In the genomic region with DNA sequence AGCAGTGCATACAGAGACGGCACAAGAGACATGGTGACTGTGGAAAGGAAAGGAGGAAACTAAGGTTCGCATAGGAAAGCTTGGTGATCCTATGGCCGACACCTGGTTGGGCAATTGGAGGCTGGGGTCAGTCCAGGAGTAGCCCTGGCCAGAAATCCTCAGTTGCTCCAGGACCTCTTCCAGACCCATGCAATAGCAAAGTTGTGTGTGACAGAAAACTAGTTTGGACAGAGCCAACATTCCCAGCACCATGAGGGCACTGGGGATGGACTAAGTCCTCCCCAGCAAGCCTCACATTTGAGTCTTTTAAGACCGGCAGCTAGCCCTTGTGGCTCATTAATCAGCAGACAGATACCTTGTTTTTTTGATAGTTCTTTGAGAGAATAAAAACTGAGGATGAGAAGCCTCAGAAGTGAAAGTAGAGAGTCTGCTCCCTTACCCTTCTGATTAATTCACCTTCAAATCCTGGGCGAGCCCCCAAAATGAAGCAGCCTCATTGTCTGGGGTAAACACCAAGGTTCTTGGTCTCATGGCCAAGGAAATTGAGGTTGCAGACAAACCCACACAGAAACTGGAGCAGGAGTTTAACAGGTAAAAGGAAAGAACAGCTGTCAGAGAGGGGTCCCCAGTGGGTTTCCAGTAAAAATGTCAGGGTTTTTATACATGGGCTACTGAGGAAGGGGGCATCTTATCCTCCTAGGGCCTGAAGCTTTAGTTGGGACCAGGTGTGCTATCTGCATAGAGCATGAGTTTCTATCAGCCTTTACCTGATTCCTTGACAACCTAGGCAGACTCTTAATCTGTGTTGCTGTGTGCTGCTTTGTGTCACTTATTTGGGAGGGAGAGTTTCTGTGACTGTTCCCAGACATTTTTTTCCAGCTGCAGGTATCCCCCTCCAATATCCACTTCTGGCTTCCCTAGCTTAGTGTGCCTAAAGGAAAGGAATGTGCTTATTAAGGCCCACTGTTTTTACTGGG, we compare ENCODE assay signal across 9 cellular contexts. TPM values are rescaled to one million over a fixed set of nuclear protein-coding genes. Genes with fewer than 3 reads are reported as not detected.
DNase-seq lines count a peak whose midpoint lies in the region; ATAC-seq and TF ChIP-seq lines count a peak whose summit lies in the region.
"Had no signal": no experiment of that assay in that cellular context is flagged by ENCODE, and none has a peak within 500 bp of the region (broad histone marks: within the 10 kb centered on the region; RNA-seq: fewer than 3 reads in every experiment).

No MANE protein-coding gene starts in this region.

- CTCF ChIA-PET in Caco-2 (lab: Charles Lee), result interaction anchor here (0.6 to 1.0 kb wide), 4 partner anchors 15 to 345 kb away, joined by 3 read pairs; no protein-coding TSS in a partner anchor

- H3K4me3 Mint-ChIP-seq in Caco-2 (ENCODE audit: unreplicated experiment) (no peak overlapping the region), osteocyte (ENCODE audit: unreplicated experiment) (no peak overlapping the region), endothelial cell (ENCODE audit: unreplicated experiment) (no peak overlapping the region)
- no peak overlapping the region for H3K4me3 Mint-ChIP-seq in activated T-cell treated with anti-CD3 and anti-CD28 coated beads, Interleukin-2, amount 50 U/mL, for 72 hours

- H3K27ac Mint-ChIP-seq in Caco-2 (ENCODE audit: unreplicated experiment) (peak overlapping the region; percentile 66), osteocyte (ENCODE audit: unreplicated experiment) (no peak overlapping the region), endothelial cell (ENCODE audit: unreplicated experiment) (no peak overlapping the region)
- peak overlapping the region; percentile 50 for H3K27ac Mint-ChIP-seq in activated T-cell treated with anti-CD3 and anti-CD28 coated beads, Interleukin-2, amount 50 U/mL, for 72 hours

- BruUV-seq in Caco-2 (replicated peaks; lab: Mats Ljungman, UMichigan), result no TSS peak

- peaks cover 65% of the 10 kb centered on the region for H3K36me3 Mint-ChIP-seq in Caco-2 (ENCODE audit: insufficient read depth, unreplicated experiment)
- peaks cover 29 to 70% of the 10 kb centered on the region in 2 donors for H3K36me3 Mint-ChIP-seq in activated T-cell treated with anti-CD3 and anti-CD28 coated beads, Interleukin-2, amount 50 U/mL, for 72 hours (ENCODE audit: insufficient read depth in 2 of 2)
- H3K36me3 Mint-ChIP-seq in osteocyte (ENCODE audit: unreplicated experiment), result peaks cover 62% of the 10 kb centered on the region
- H3K36me3 Mint-ChIP-seq in endothelial cell (ENCODE audit: low read depth, unreplicated experiment), result peaks cover 46% of the 10 kb centered on the region

- TF ChIP-seq POLR2A in ovary (IDR thresholded peaks at IDR 0.05), result no peak

- H3K4me1 ChIP-seq in Caco-2 (no peaks in the 10 kb centered on the region), mucosa of descending colon (ENCODE audit: low read depth) (no peaks in the 10 kb centered on the region), ovary (ENCODE audit: insufficient read depth) (no peaks in the 10 kb centered on the region)

- H3K4me1 Mint-ChIP-seq in Caco-2 (ENCODE audit: low read depth, unreplicated experiment), result no peaks in the 10 kb centered on the region
- peaks cover 24% of the 10 kb centered on the region for H3K4me1 Mint-ChIP-seq in activated T-cell treated with anti-CD3 and anti-CD28 coated beads, Interleukin-2, amount 50 U/mL, for 72 hours (ENCODE audit: low read depth)
- H3K4me1 Mint-ChIP-seq in osteocyte (ENCODE audit: unreplicated experiment), result peaks cover 3% of the 10 kb centered on the region
- H3K4me1 Mint-ChIP-seq in endothelial cell (ENCODE audit: unreplicated experiment), result no peaks in the 10 kb centered on the region

- no peak overlapping the region for H3K4me3 ChIP-seq in Caco-2 (ENCODE audit: low read depth, low read length)
- no peak overlapping the region for H3K4me3 ChIP-seq in mucosa of descending colon
- H3K4me3 ChIP-seq in ovary, result no peak overlapping the region
- H3K4me3 ChIP-seq: cardiac muscle cell had no signal

- H3K9me3 Mint-ChIP-seq in Caco-2 (ENCODE audit: unreplicated experiment) (peaks cover 57% of the 10 kb centered on the region), osteocyte (ENCODE audit: unreplicated experiment) (peaks cover 35% of the 10 kb centered on the region), endothelial cell (ENCODE audit: unreplicated experiment) (peaks cover 18% of the 10 kb centered on the region)
- H3K9me3 Mint-ChIP-seq in activated T-cell treated with anti-CD3 and anti-CD28 coated beads, Interleukin-2, amount 50 U/mL, for 72 hours, result peaks cover 3 to 16% of the 10 kb centered on the region in 2 donors

- DNase-seq in Caco-2 (peak; percentile 59 to 66), NAMALWA (ENCODE audit: low spot score) (peak; percentile 76), mucosa of descending colon (peak in 1 of 3 donors; percentile 51), osteocyte (ENCODE audit: extremely low spot score, unreplicated experiment) (no peak), endothelial cell (ENCODE audit: low spot score) (no peak), NCI-H2107 treated with DMSO at 0.1 percent for 48 hours (lab: John Stamatoyannopoulos, UW; ENCODE audit: unreplicated experiment) (no peak), ovary (no peak)
- DNase-seq in activated T-cell treated with anti-CD3 and anti-CD28 coated beads, Interleukin-2, amount 50 U/mL, for 72 hours, result peak; percentile 53 to 78

- H3K27me3 ChIP-seq in Caco-2 (replicated peaks; ENCODE audit: control insufficient read depth, insufficient read depth, low read length) (no peaks in the 10 kb centered on the region), ovary (no peaks in the 10 kb centered on the region)
- H3K27me3 ChIP-seq: cardiac muscle cell had no signal

- H3K27ac ChIP-seq in ovary, result no peak overlapping the region
- H3K27ac ChIP-seq: cardiac muscle cell had no signal

- no peaks in the 10 kb centered on the region for H3K27me3 Mint-ChIP-seq in Caco-2 (ENCODE audit: insufficient read depth, unreplicated experiment)
- H3K27me3 Mint-ChIP-seq in activated T-cell treated with anti-CD3 and anti-CD28 coated beads, Interleukin-2, amount 50 U/mL, for 72 hours (ENCODE audit: low read depth), result no peaks in the 10 kb centered on the region
- no peaks in the 10 kb centered on the region for H3K27me3 Mint-ChIP-seq in osteocyte (ENCODE audit: unreplicated experiment)
- H3K27me3 Mint-ChIP-seq in endothelial cell (ENCODE audit: unreplicated experiment), result peaks cover 3% of the 10 kb centered on the region

- intact Hi-C loops in Caco-2 (cut with micrococcal nuclease; ENCODE audit: unreplicated experiment) (loop anchor here (1.0 to 5.0 kb wide), 4 partner anchors 53 to 320 kb away; no protein-coding TSS in a partner anchor), mucosa of descending colon (cut with DNase I, micrococcal nuclease) (no loop called here), ovary (cut with DNase I) (no loop called here)

- WGBS in ovary, 3 donors, result 76 to 86% (median 80%) methylated on average over 5 of the region's 5 CpGs

- H3K36me3 ChIP-seq in Caco-2 (ENCODE audit: control insufficient read depth, insufficient read depth, low read length) (peaks cover 3% of the 10 kb centered on the region), mucosa of descending colon (ENCODE audit: low read depth) (peaks cover 8% of the 10 kb centered on the region), ovary (no peaks in the 10 kb centered on the region)

- POLR2A ChIA-PET in Caco-2 (lab: Charles Lee), result no interaction called here

- H3K9me3 ChIP-seq in Caco-2, result peaks cover 42% of the 10 kb centered on the region
- H3K9me3 ChIP-seq in mucosa of descending colon, result peaks cover 51% of the 10 kb centered on the region
- peaks cover 4 to 18% of the 10 kb centered on the region in 2 donors for H3K9me3 ChIP-seq in ovary

- peak; percentile 22 to 30 for ATAC-seq in activated T-cell treated with anti-CD3 and anti-CD28 coated beads, Interleukin-2, amount 50 U/mL, for 72 hours (replicated peaks in 1 of 2)
- ATAC-seq in mucosa of descending colon, result peak; percentile 24

- TF ChIP-seq EP300 in ovary (IDR thresholded peaks at IDR 0.05), result no peak

- TF ChIP-seq CTCF in Caco-2 (IDR thresholded peaks at IDR 0.05; ENCODE audit: insufficient read depth in 1 of 2, low read depth in 1 of 2, low read length in 1 of 2, severe bottlenecking in 1 of 2, unreplicated experiment in 1 of 2) (no peak), mucosa of descending colon (IDR thresholded peaks at IDR 0.05) (no peak), osteocyte (IDR thresholded peaks at IDR 0.05) (no peak), endothelial cell (IDR thresholded peaks at IDR 0.05; ENCODE audit: unreplicated experiment) (no peak), ovary (IDR thresholded peaks at IDR 0.05) (no peak)

RNA-seq across cellular contexts. Expression of gene STK17B, which starts 39.1 kb away (rescaled TPM):
- total RNA-seq in Caco-2 (2022) (54.7 and 58.0 TPM in 2 replicates), mucosa of descending colon (10 to 100 TPM; 30.3 to 55.7 (median 55.1) TPM), osteocyte (77.5 and 89.3 TPM in 2 replicates), endothelial cell (ENCODE audit: unreplicated experiment) (7.9 TPM), ovary (10 to 100 TPM in 1 of 7 donors, 1 to 10 TPM in 6; 3.0 to 11.6 (median 4.9) TPM)
- total RNA-seq in activated T-cell treated with anti-CD3 and anti-CD28 coated beads, Interleukin-2, amount 50 U/mL, for 72 hours, result 100 to 1,000 TPM; 279 to 280 TPM
- polyA plus RNA-seq in ovary, result 10 to 100 TPM in 1 of 2 donors, 1 to 10 TPM in 1; 1.7 to 28.4 TPM

Comparison
In these comparisons a context has a peak if more than half of its experiments do, and no peak if none do; other contexts are left out.
1. DNase-seq: peak in Caco-2 (2 of 2), NAMALWA (single experiment) and activated T-cell treated with anti-CD3 and anti-CD28 coated beads, Interleukin-2, amount 50 U/mL, for 72 hours (2 of 2); none in osteocyte (single experiment), endothelial cell (single experiment), NCI-H2107 treated with DMSO at 0.1 percent for 48 hours (single experiment) and ovary (0 of 5).
2. H3K27ac Mint-ChIP-seq: peak in Caco-2 (single experiment) and activated T-cell treated with anti-CD3 and anti-CD28 coated beads, Interleukin-2, amount 50 U/mL, for 72 hours (single experiment); none in osteocyte (single experiment) and endothelial cell (single experiment).